16 cellular contexts compared by ENCODE assay signal in genomic region chr3:135869439-135870105, GRCh38.
"Had no signal": no experiment of that assay in that cellular context is flagged by ENCODE, and none has a peak within 500 bp of the region (broad histone marks: within the 10 kb centered on the region; RNA-seq: fewer than 3 reads in every experiment).

No MANE protein-coding gene starts in this region.

- ATAC-seq: activated CD8-positive, alpha-beta memory T cell treated with anti-CD3 and anti-CD28 coated beads, Interleukin-2, amount 10 ng/mL, durations not matched to agents 7 days and 5 days; activated T-cell treated with anti-CD3 and anti-CD28 coated beads, Interleukin-2, amount 50 U/mL, for 4 hours; esophagus mucosa; left lung; stimulated activated naive CD8-positive, alpha-beta T cell treated with anti-CD3 and anti-CD28 coated beads, Interleukin-15, Interleukin-2, amounts not matched to agents 100 U/mL and 50 U/mL, for 24 hours; upper lobe of right lung had no signal

- DNase-seq: activated CD4-positive, alpha-beta T cell treated with anti-CD3 and anti-CD28 coated beads, Interleukin-2, amount 50 U/mL, for 4 hours; activated CD4-positive, CD25-positive, alpha-beta regulatory T cell treated with anti-CD3 and anti-CD28 coated beads, Interleukin-2, amount 50 U/mL, for 72 hours; activated CD8-positive, alpha-beta memory T cell treated with anti-CD3 and anti-CD28 coated beads, Interleukin-2, amount 10 ng/mL, durations not matched to agents 7 days and 5 days; activated gamma-delta T cell; activated T-cell treated with anti-CD3 and anti-CD28 coated beads, Interleukin-2, amount 50 U/mL, for 4 hours; amygdala; endodermal cell; left lung; mesendoderm; sigmoid colon; stimulated activated CD4-positive, alpha-beta T cell treated with anti-CD3 and anti-CD28 coated beads, Interleukin-2, amount 100 ng/mL, for 48 hours; stimulated activated CD8-positive, alpha-beta memory T cell treated with anti-CD3 and anti-CD28 coated beads, Interleukin-4, amount 100 ng/mL, for 48 hours; stimulated activated naive CD8-positive, alpha-beta T cell treated with anti-CD3 and anti-CD28 coated beads, Interleukin-15, Interleukin-2, amounts not matched to agents 100 U/mL and 50 U/mL, for 24 hours; T-helper 9 cell; upper lobe of right lung had no signal
